ENCODE assay signal across 8 cellular contexts in the genomic region with DNA sequence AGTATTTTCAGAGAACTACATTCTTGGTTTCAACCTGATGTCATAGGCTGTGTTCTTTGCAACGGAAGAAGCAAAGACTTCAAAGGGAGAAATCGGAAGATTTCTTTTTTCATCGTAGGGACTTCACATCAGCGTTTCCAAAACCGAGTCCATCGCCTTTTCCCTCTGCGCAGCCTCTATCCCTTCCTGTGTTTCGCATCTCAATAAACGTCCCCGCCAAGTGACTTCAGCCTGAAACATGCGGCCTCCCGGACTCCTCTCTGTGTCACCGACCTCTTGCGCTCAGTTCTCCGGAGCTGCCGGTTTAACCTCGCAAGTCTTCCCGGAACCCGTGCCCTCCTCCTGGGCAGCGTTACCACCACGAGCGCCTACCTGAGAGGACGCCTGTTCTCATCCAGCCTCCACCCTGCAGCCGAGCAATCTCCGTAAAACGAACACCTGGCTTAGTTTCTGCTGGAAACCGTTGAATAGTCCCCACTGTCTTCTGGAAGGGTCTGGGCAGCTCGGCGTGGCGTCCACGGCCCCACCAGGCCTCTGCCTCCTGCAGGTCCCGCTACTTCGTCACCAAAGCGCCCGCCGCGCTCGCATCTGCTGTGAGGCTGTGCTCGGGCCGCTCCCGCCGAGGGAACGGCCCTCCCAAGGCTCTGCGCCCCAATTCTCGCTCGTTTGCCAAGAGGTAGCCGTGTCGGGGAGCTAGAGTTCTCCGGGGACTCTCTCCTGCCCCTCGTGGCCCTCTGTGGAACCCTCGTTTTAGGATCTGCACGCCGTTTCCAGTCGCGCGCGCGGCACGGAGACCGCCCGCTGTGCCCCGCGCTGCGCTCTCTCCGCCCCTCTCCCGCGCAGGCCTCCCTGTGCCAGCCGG. TPM values are rescaled to one million over a fixed set of nuclear protein-coding genes. Genes with fewer than 3 reads are reported as not detected.
DNase-seq lines count a peak whose midpoint lies in the region; ATAC-seq and TF ChIP-seq lines count a peak whose summit lies in the region.

A gene with protein sequence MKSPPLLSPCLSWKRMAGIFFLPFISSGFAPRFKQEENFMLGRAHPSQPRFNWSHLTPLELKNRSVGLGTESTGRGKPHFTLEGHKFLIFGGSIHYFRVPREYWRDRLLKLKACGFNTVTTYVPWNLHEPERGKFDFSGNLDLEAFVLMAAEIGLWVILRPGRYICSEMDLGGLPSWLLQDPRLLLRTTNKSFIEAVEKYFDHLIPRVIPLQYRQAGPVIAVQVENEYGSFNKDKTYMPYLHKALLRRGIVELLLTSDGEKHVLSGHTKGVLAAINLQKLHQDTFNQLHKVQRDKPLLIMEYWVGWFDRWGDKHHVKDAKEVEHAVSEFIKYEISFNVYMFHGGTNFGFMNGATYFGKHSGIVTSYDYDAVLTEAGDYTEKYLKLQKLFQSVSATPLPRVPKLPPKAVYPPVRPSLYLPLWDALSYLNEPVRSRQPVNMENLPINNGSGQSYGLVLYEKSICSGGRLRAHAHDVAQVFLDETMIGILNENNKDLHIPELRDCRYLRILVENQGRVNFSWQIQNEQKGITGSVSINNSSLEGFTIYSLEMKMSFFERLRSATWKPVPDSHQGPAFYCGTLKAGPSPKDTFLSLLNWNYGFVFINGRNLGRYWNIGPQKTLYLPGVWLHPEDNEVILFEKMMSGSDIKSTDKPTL (plus strand): TSS at position 846 of the 862 bp plus-strand sequence. CDS start 362 bp downstream, outside the sequence.

- TF ChIP-seq CTCF in IMR-90 (conservative IDR thresholded peaks at IDR 0.05; ENCODE audit: low read depth, low read length) (peak; percentile 27), dorsolateral prefrontal cortex (IDR thresholded peaks at IDR 0.05 in 54 of 56, conservative IDR thresholded peaks at IDR 0.05 in 2 of 56; ENCODE audit: low read depth in 1 of 56, partially characterized antibody in 56 of 56) (peak in 37 of 56 donors; percentile 8 to 49 (median 27))

- no peak within 1 kb of the TSS for H3K14ac ChIP-seq in IMR-90 (replicated peaks; ENCODE audit: low read depth, low read length)

- in situ Hi-C loops in ACHN (cut with HindIII; ENCODE audit: low pct_ligation_motif_present, low pct_unique_long_range_greater_than_20kb, low sequenced_read_pairs) (no loop called here), IMR-90 (cut with MboI; ENCODE audit: low sequenced_read_pairs) (no loop called here)

- H2AK5ac ChIP-seq in IMR-90 (ENCODE audit: low read depth, low read length) (no peak within 1 kb of the TSS), mesendoderm (ENCODE audit: low read length) (no peak within 1 kb of the TSS)

- H2BK5ac ChIP-seq in IMR-90 (ENCODE audit: low read depth, low read length, poor library complexity, severe bottlenecking), result no peak within 1 kb of the TSS
- no peak within 1 kb of the TSS for H2BK5ac ChIP-seq in mesendoderm (ENCODE audit: low read length)

- POLR2A ChIA-PET in IMR-90 (lab: Charles Lee; ENCODE audit: unreplicated experiment), result no interaction called here
- POLR2A ChIA-PET in activated CD4-positive, alpha-beta T cell treated with anti-CD3 and anti-CD28 coated beads, Interleukin-2, amount 10 ng/mL, durations not matched to agents 7 days and 5 days (lab: Charles Lee), result interaction anchor here (0.6 to 2.8 kb wide), 2 partner anchors 51 to 185 kb away, joined by 4 to 11 read pairs; partner anchors contain the start of genes NCAPD3 and VPS26B

- H3K18ac ChIP-seq in IMR-90 (ENCODE audit: low read depth, low read length) (no peak within 1 kb of the TSS), mesendoderm (ENCODE audit: low read length) (peak within 1 kb of the TSS; percentile 20)

- CTCF ChIA-PET in IMR-90 (lab: Yijun Ruan, JAX), result interaction anchor here (0.6 kb wide), 1 partner anchor 156 kb away, joined by 4 read pairs; no protein-coding TSS in a partner anchor
- CTCF ChIA-PET in activated CD4-positive, alpha-beta T cell treated with anti-CD3 and anti-CD28 coated beads, Interleukin-2, amount 10 ng/mL, durations not matched to agents 7 days and 5 days (lab: Charles Lee), result interaction anchor here (0.7 to 5.0 kb wide), 23 partner anchors 9 to 348 kb away, joined by 3 to 28 read pairs (median 4); partner anchors contain the start of genes NCAPD3 and VPS26B

- H3K9ac ChIP-seq in IMR-90 (ENCODE audit: low read depth, low read length), result no peak within 1 kb of the TSS
- H3K9ac ChIP-seq in mesendoderm (ENCODE audit: low read length), result peak within 1 kb of the TSS; percentile 78

- dilution Hi-C loops in IMR-90 (cut with HindIII; ENCODE audit: low sequenced_read_pairs, unreplicated experiment), result no loop called here

- peak within 1 kb of the TSS; percentile 34 for H2AK9ac ChIP-seq in IMR-90 (replicated peaks; ENCODE audit: low read depth, low read length, poor library complexity)

- H3K9me3 Mint-ChIP-seq in activated CD4-positive, alpha-beta T cell treated with anti-CD3 and anti-CD28 coated beads, Interleukin-2, amount 10 ng/mL, durations not matched to agents 7 days and 5 days, result no peaks in the 10 kb centered on the region

- no peak for TF ChIP-seq POLR2A in IMR-90 (IDR thresholded peaks at IDR 0.05; ENCODE audit: low read depth, low read length)

- no peak within 1 kb of the TSS for H4K91ac ChIP-seq in IMR-90 (ENCODE audit: insufficient read depth, low read depth, low read length)

- no peaks in the 10 kb centered on the region for H3K36me3 ChIP-seq in IMR-90 (ENCODE audit: control insufficient read depth, insufficient read depth, low read length)
- H3K36me3 ChIP-seq in mesendoderm (ENCODE audit: control insufficient read depth, insufficient read depth, low read length), result no peaks in the 10 kb centered on the region

- no peak within 1 kb of the TSS for H3K23ac ChIP-seq in IMR-90 (ENCODE audit: low read depth, low read length)
- peak within 1 kb of the TSS; percentile 81 for H3K23ac ChIP-seq in mesendoderm (ENCODE audit: low read length)

- H3K27ac ChIP-seq in IMR-90 (ENCODE audit: insufficient read depth, low read length) (no peak within 1 kb of the TSS), dorsolateral prefrontal cortex (peak within 1 kb of the TSS in 56 of 59 donors; percentile 9 to 91 (median 76)), mesendoderm (ENCODE audit: low read depth, low read length) (no peak within 1 kb of the TSS)

- WGBS in IMR-90 (ENCODE audit: extremely low coverage in 2 of 2, insufficient read length in 1 of 2), 2 experiments, result 3% methylated on average over 33 of the region's 68 CpGs; no CpG with 5 or more reads in 1 of the 2 experiments
- no CpG with 5 or more reads among the region's 68 CpGs for WGBS in mesendoderm (ENCODE audit: extremely low coverage, insufficient coverage, low lambda C conversion rate)

- DNase-seq in ACHN (peak; percentile 11), IMR-90 (no peak), dorsolateral prefrontal cortex (peak in 8 of 10 donors; percentile 58 to 85 (median 74)), mesendoderm (peak; percentile 76), GF-D8 (lab: John Stamatoyannopoulos, UW) (no peak)
- DNase-seq in activated CD4-positive, alpha-beta T cell treated with anti-CD3 and anti-CD28 coated beads, Interleukin-2, amount 10 ng/mL, durations not matched to agents 7 days and 5 days, result peak; percentile 89
- peak; percentile 41 for DNase-seq in stimulated activated CD8-positive, alpha-beta memory T cell treated with anti-CD3 and anti-CD28 coated beads, Interleukin-15, amount 100 ng/mL, for 24 hours (ENCODE audit: low read depth)

- H3K56ac ChIP-seq in IMR-90 (ENCODE audit: extremely low read depth, insufficient read depth, low read length), result no peak within 1 kb of the TSS
- H3K56ac ChIP-seq in mesendoderm (ENCODE audit: low read length), result peak within 1 kb of the TSS; percentile 92

- H3K4me2 ChIP-seq in IMR-90 (ENCODE audit: low read depth, low read length) (peak within 1 kb of the TSS; percentile 58; the same call in 1 of the 2 replicates), mesendoderm (ENCODE audit: low read length) (peak within 1 kb of the TSS; percentile 63)

- H2BK15ac ChIP-seq in IMR-90 (ENCODE audit: low read depth, low read length) (no peak within 1 kb of the TSS), mesendoderm (replicated peaks; ENCODE audit: low read depth) (no peak within 1 kb of the TSS)

- H3K79me1 ChIP-seq in IMR-90 (ENCODE audit: low read depth in 1 of 2, low read length in 2 of 2), result no peaks in the 10 kb centered on the region
- H3K79me1 ChIP-seq in mesendoderm (ENCODE audit: low read length), result no peaks in the 10 kb centered on the region

- H4K5ac ChIP-seq in IMR-90 (ENCODE audit: low read depth, low read length) (no peak within 1 kb of the TSS), mesendoderm (ENCODE audit: low read length) (no peak within 1 kb of the TSS)

- peak within 1 kb of the TSS; percentile 95 for H3K27ac Mint-ChIP-seq in activated CD4-positive, alpha-beta T cell treated with anti-CD3 and anti-CD28 coated beads, Interleukin-2, amount 10 ng/mL, durations not matched to agents 7 days and 5 days

- no peaks in the 10 kb centered on the region for H3K9me1 ChIP-seq in IMR-90 (ENCODE audit: insufficient read depth, low read length)

- H3K27me3 Mint-ChIP-seq in activated CD4-positive, alpha-beta T cell treated with anti-CD3 and anti-CD28 coated beads, Interleukin-2, amount 10 ng/mL, durations not matched to agents 7 days and 5 days, result peaks cover 3% of the 10 kb centered on the region

- H3K36me3 Mint-ChIP-seq in activated CD4-positive, alpha-beta T cell treated with anti-CD3 and anti-CD28 coated beads, Interleukin-2, amount 10 ng/mL, durations not matched to agents 7 days and 5 days (ENCODE audit: low read depth), result peaks cover 27% of the 10 kb centered on the region

- TF ChIP-seq RAD21 in IMR-90 (IDR thresholded peaks at IDR 0.05; ENCODE audit: low read length), result no peak

- peaks cover 6% of the 10 kb centered on the region for H3K79me2 ChIP-seq in mesendoderm (ENCODE audit: control insufficient read depth, insufficient read depth, low read length)

- BruUV-seq in IMR-90 (replicated peaks; lab: Mats Ljungman, UMichigan), result no TSS peak

- ATAC-seq in GM19023 (IDR thresholded peaks at IDR 0.05; ENCODE audit: unreplicated experiment) (peak; percentile 62), IMR-90 (ENCODE audit: low read depth) (peak; percentile 80)

- H4K8ac ChIP-seq in IMR-90 (ENCODE audit: low read depth in 2 of 2, low read length in 2 of 2) (no peak within 1 kb of the TSS), mesendoderm (ENCODE audit: low read depth, low read length) (no peak within 1 kb of the TSS)

- peak within 1 kb of the TSS; percentile 61 for H2AFZ ChIP-seq in IMR-90 (replicated peaks; ENCODE audit: low read length, poor library complexity)

- peaks cover 56% of the 10 kb centered on the region for H3K4me1 Mint-ChIP-seq in activated CD4-positive, alpha-beta T cell treated with anti-CD3 and anti-CD28 coated beads, Interleukin-2, amount 10 ng/mL, durations not matched to agents 7 days and 5 days

- peaks cover 1% of the 10 kb centered on the region; the same call in 1 of the 2 replicates for H3K4me1 ChIP-seq in IMR-90 (ENCODE audit: control insufficient read depth, insufficient read depth, low read length)
- peaks cover 2% of the 10 kb centered on the region for H3K4me1 ChIP-seq in mesendoderm (ENCODE audit: control insufficient read depth, low read depth, low read length)

- H3K4me3 ChIP-seq in IMR-90 (ENCODE audit: insufficient read depth, low read depth, low read length) (no peak within 1 kb of the TSS), dorsolateral prefrontal cortex (peak within 1 kb of the TSS; percentile 33 to 74 (median 59)), mesendoderm (ENCODE audit: low read length) (peak within 1 kb of the TSS; percentile 17)

- peaks cover 9% of the 10 kb centered on the region for H3K9me3 ChIP-seq in IMR-90 (ENCODE audit: control insufficient read depth, insufficient read depth, low read length)

- H3K27me3 ChIP-seq in IMR-90 (ENCODE audit: control insufficient read depth, insufficient read depth, low read length) (peaks cover 60% of the 10 kb centered on the region), dorsolateral prefrontal cortex (peaks cover 0 to 77% (median 38%) of the 10 kb centered on the region in 45 donors), mesendoderm (ENCODE audit: insufficient read depth, low read length, poor library complexity) (no peaks in the 10 kb centered on the region)

- no peak within 1 kb of the TSS for H3K4ac ChIP-seq in IMR-90 (ENCODE audit: low read depth, low read length)
- no peak within 1 kb of the TSS for H3K4ac ChIP-seq in mesendoderm (ENCODE audit: low read depth, low read length)

- H4K20me1 ChIP-seq in IMR-90 (ENCODE audit: insufficient read depth, low read length), result no peaks in the 10 kb centered on the region

- no peak within 1 kb of the TSS for H2BK20ac ChIP-seq in IMR-90 (ENCODE audit: low read depth, low read length)

- intact Hi-C loops in IMR-90 (cut with micrococcal nuclease), result no loop called here
- intact Hi-C loops in dorsolateral prefrontal cortex (cut with DNase I), result no loop called here

- H2BK120ac ChIP-seq in IMR-90 (ENCODE audit: low read depth, low read length) (no peak within 1 kb of the TSS), mesendoderm (ENCODE audit: low read depth, low read length) (no peak within 1 kb of the TSS)

- H3K4me3 Mint-ChIP-seq in activated CD4-positive, alpha-beta T cell treated with anti-CD3 and anti-CD28 coated beads, Interleukin-2, amount 10 ng/mL, durations not matched to agents 7 days and 5 days, result peak within 1 kb of the TSS; percentile 88

RNA-seq across cellular contexts. Expression of the gene that starts here (rescaled TPM):
- total RNA-seq in IMR-90 (2012; rRNA removed) (not detected in 2 replicates), dorsolateral prefrontal cortex (10 to 100 TPM in 99 of 120 experiments, 1 to 10 TPM in 21; 5.3 to 26.4 (median 14.1) TPM)
- not detected in 2 replicates for polyA plus RNA-seq in IMR-90 (2012; rRNA removed)
- not detected in 2 replicates for polyA plus RNA-seq in IMR-90 (2012; cell fraction: cytosol; rRNA removed)
- 0.02 TPM in 1 of 2 replicates, not detected in the other for polyA plus RNA-seq in IMR-90 (2012; cell fraction: nucleus; rRNA removed; ENCODE audit: low replicate concordance)
- 1 to 10 TPM; 6.8 to 7.2 TPM for total RNA-seq in activated CD4-positive, alpha-beta T cell treated with anti-CD3 and anti-CD28 coated beads, Interleukin-2, amount 10 ng/mL, durations not matched to agents 7 days and 5 days
- polyA plus RNA-seq in mesendoderm (2013, experiment 1 of 2), result 11.5 TPM
- 12.2 TPM for polyA plus RNA-seq in mesendoderm (2013, experiment 2 of 2)

Comparison
In these comparisons a context has a peak if more than half of its experiments do, and no peak if none do; other contexts are left out.
1. Peak in ATAC-seq and H3K4me2 ChIP-seq in IMR-90; RNA of the gene not detected or under 1 TPM.
2. DNase-seq: peak in ACHN (single experiment), activated CD4-positive, alpha-beta T cell treated with anti-CD3 and anti-CD28 coated beads, Interleukin-2, amount 10 ng/mL, durations not matched to agents 7 days and 5 days (single experiment), dorsolateral prefrontal cortex (8 of 10), mesendoderm (single experiment) and stimulated activated CD8-positive, alpha-beta memory T cell treated with anti-CD3 and anti-CD28 coated beads, Interleukin-15, amount 100 ng/mL, for 24 hours (single experiment); none in IMR-90 (single experiment) and GF-D8 (single experiment).
3. H3K27ac ChIP-seq: peak in dorsolateral prefrontal cortex (56 of 59); none in IMR-90 (single experiment) and mesendoderm (single experiment).